In the genomic region with DNA sequence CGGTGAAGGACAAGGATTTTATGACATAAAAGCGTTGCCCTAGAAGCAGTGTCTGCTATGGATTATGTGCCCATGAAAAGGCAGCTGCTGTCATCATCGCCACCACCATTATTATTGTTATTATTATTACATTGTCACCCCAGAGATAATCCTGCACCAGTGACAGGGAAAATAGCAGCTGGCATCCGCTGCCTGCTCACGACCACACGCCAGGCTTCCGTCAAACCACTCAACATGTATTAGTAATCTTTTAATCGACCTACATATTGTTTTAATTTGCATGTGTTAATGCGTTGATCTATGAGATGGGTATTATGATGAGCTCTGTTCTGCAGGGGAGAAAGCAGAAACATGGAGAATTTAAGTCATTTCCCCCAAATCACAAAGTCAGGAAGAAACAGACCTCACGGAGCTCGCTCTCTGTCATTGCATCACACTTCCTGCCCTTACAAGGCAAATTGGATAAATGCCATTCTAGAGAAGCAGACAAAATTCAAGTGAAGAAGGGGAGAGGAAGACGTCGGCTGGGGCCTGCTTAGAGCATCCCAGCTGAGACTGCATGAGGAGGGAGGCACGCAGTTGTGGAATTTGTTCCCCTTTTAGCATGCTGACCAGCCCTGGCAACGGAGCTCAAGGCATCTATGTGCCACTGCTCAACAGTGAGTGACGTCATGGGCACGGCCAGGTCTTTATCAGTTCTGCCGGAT, we compare ENCODE assay signal across 1 cellular context.
TF ChIP-seq lines count a peak whose summit lies in the region.

A gene with protein sequence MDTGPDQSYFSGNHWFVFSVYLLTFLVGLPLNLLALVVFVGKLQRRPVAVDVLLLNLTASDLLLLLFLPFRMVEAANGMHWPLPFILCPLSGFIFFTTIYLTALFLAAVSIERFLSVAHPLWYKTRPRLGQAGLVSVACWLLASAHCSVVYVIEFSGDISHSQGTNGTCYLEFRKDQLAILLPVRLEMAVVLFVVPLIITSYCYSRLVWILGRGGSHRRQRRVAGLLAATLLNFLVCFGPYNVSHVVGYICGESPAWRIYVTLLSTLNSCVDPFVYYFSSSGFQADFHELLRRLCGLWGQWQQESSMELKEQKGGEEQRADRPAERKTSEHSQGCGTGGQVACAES (plus strand): TSS at position 594 of the 707 bp plus-strand sequence. CDS start 431 bp downstream, outside the sequence.

TF ChIP-seq in K562, 482 proteins besides CTCF, POLR2A, EP300 and RAD21 (continued from another document):
- TF ChIP-seq, protein P1, sequence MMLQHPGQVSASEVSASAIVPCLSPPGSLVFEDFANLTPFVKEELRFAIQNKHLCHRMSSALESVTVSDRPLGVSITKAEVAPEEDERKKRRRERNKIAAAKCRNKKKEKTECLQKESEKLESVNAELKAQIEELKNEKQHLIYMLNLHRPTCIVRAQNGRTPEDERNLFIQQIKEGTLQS (IDR thresholded peaks at IDR 0.05): peak; percentile 70
- TF ChIP-seq, protein P1 (CRISPR knock-in tag; conservative IDR thresholded peaks at IDR 0.05): no peak
- no peak for TF ChIP-seq CBX8 (IDR thresholded peaks at IDR 0.05; ENCODE audit: borderline replicate concordance, extremely low read depth, low read depth, low read length, poor library complexity, severe bottlenecking)
TF ChIP-seq in K562: peak in this region for 5.
